Comparison of ENCODE assay signal across 1 cellular context in genomic region chr2:37156857-37157714, GRCh38.
TF ChIP-seq lines count a peak whose summit lies in the region.

Gene EIF2AK2, minus strand, starts transcription at chr2:37156980. Its CDS starts 9,174 bp downstream, at chr2:37147806.

TF ChIP-seq in IMR-90, 13 proteins besides CTCF, POLR2A, EP300 and RAD21 (continued from another document):
- no peak for TF ChIP-seq CHD1 (IDR thresholded peaks at IDR 0.05; ENCODE audit: low read depth, low read length)
- TF ChIP-seq CEBPB (IDR thresholded peaks at IDR 0.05; ENCODE audit: low read depth, low read length) = no peak
- 0 out of 2 replicates have a peak, but pooled peaks have one; percentile 7 for TF ChIP-seq BHLHE40 (IDR thresholded peaks at IDR 0.05; ENCODE audit: low read depth, low read length)
TF ChIP-seq in IMR-90: peak in this region for 3.
